In the genomic region with DNA sequence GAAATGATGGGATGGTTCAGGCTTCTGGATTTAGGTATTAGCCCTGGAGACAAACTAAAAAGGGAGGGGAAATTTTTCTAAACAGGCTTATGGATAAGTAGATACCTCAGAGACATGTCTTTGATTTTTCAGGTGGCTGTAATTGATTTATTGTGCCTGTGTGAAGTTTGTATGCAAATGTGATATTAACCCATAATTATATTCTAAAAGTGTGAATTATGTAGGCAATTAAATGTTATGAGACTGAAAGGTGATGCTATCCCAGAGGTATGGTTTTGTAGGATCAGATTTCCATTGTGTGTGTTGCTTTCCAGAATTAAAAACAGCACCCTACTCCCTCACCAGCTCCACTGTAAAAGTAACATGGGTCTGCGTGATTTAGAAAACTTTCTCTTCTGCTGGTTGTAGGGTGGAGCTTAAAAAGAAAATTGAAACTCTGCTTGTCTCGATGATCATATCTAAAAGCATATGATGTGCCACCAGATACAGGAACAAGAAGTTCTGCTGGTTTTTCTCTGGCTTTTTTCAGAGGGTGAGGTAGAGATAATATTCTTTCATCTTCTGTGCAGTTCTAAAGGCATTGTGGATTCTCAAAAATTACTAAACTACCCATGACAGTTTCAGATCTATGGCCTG, we compare ENCODE assay signal across 1 cellular context.
TF ChIP-seq lines count a peak whose summit lies in the region.

No MANE protein-coding gene starts in this region.

TF ChIP-seq in HEK293, 187 proteins besides CTCF, POLR2A, EP300 and RAD21 (continued from another document):
- TF ChIP-seq, protein P1, sequence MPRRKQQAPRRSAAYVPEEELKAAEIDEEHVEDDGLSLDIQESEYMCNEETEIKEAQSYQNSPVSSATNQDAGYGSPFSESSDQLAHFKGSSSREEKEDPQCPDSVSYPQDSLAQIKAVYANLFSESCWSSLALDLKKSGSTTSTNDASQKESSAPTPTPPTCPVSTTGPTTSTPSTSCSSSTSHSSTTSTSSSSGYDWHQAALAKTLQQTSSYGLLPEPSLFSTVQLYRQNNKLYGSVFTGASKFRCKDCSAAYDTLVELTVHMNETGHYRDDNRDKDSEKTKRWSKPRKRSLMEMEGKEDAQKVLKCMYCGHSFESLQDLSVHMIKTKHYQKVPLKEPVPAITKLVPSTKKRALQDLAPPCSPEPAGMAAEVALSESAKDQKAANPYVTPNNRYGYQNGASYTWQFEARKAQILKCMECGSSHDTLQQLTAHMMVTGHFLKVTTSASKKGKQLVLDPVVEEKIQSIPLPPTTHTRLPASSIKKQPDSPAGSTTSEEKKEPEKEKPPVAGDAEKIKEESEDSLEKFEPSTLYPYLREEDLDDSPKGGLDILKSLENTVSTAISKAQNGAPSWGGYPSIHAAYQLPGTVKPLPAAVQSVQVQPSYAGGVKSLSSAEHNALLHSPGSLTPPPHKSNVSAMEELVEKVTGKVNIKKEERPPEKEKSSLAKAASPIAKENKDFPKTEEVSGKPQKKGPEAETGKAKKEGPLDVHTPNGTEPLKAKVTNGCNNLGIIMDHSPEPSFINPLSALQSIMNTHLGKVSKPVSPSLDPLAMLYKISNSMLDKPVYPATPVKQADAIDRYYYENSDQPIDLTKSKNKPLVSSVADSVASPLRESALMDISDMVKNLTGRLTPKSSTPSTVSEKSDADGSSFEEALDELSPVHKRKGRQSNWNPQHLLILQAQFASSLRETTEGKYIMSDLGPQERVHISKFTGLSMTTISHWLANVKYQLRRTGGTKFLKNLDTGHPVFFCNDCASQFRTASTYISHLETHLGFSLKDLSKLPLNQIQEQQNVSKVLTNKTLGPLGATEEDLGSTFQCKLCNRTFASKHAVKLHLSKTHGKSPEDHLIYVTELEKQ (tag by site-specific recombination; IDR thresholded peaks at IDR 0.05; ENCODE audit: borderline replicate concordance): 0 out of 2 replicates have a peak, but pooled peaks have one; percentile 14
- TF ChIP-seq OSR2 (tag by site-specific recombination; IDR thresholded peaks at IDR 0.05): peak; percentile 63; the same call in 1 of the 2 replicates
TF ChIP-seq in HEK293: peak in this region for 12.
